In genomic region chr12:56157201-56158028, GRCh38 we compare ENCODE assay signal across 8 cellular contexts. TPM values are rescaled to one million over a fixed set of nuclear protein-coding genes. Genes with fewer than 3 reads are reported as not detected.
DNase-seq lines count a peak whose midpoint lies in the region; ATAC-seq and TF ChIP-seq lines count a peak whose summit lies in the region.

No MANE protein-coding gene starts in this region.

- H3K27me3 ChIP-seq in GM06990 (replicated peaks; ENCODE audit: control insufficient read depth, insufficient read depth, low read length) = no peaks in the 10 kb centered on the region
- H3K27me3 ChIP-seq in parathyroid adenoma (ENCODE audit: control insufficient read depth, insufficient read depth, low read length) = no peaks in the 10 kb centered on the region

- peak overlapping the region; percentile 85 for H2AFZ ChIP-seq in parathyroid adenoma

- intact Hi-C loops in cardiac septum (cut with DNase I) = loop anchor here (2.0 kb wide), 3 partner anchors 31 to 39 kb away; partner anchors contain the start of genes SMARCC2 and ZC3H10

- DNase-seq in GM06990 (ENCODE audit: extremely low read depth, insufficient read length) = peak; percentile 80
- DNase-seq in NCI-H1105 (lab: John Stamatoyannopoulos, UW) = peak; percentile 64
- DNase-seq in SKM-1 (lab: John Stamatoyannopoulos, UW; ENCODE audit: unreplicated experiment) = peak; percentile 50
- DNase-seq in activated naive CD8-positive, alpha-beta T cell treated with anti-CD3 and anti-CD28 coated beads, Interleukin-2, amount 50 U/mL, for 24 hours = peak; percentile 55
- peak; percentile 80 for DNase-seq in cardiac septum (ENCODE audit: low spot score)

- H3K4me3 ChIP-seq in GM06990 (replicated peaks; ENCODE audit: low read depth, low read length) = peak overlapping the region; percentile 63
- peak overlapping the region; percentile 100 for H3K4me3 ChIP-seq in parathyroid adenoma (ENCODE audit: low read depth, low read length)
- H3K4me3 ChIP-seq in urinary bladder (ENCODE audit: low read depth, low read length) = peak overlapping the region; percentile 21

- no peaks in the 10 kb centered on the region for H3K9me3 ChIP-seq in parathyroid adenoma (ENCODE audit: control insufficient read depth, low read length)

- H3K4me1 Mint-ChIP-seq in activated naive CD8-positive, alpha-beta T cell treated with anti-CD3 and anti-CD28 coated beads, Interleukin-2, amount 50 U/mL, for 24 hours = peaks cover 56% of the 10 kb centered on the region

- TF ChIP-seq CTCF in GM06990 (IDR thresholded peaks at IDR 0.05; ENCODE audit: insufficient read depth, low read length, poor library complexity, severe bottlenecking) = peak; percentile 66
- TF ChIP-seq CTCF in parathyroid adenoma (IDR thresholded peaks at IDR 0.05) = peak; percentile 85

- peak overlapping the region; percentile 5 for H3K9ac ChIP-seq in parathyroid adenoma

- H3K4me1 ChIP-seq in parathyroid adenoma (peaks cover 32% of the 10 kb centered on the region), urinary bladder (ENCODE audit: insufficient read depth) (peaks cover 1% of the 10 kb centered on the region)

- H3K27ac ChIP-seq in parathyroid adenoma (peak overlapping the region; percentile 99), urinary bladder (ENCODE audit: low read depth) (peak overlapping the region; percentile 85)

- H3K9me3 Mint-ChIP-seq in activated naive CD8-positive, alpha-beta T cell treated with anti-CD3 and anti-CD28 coated beads, Interleukin-2, amount 50 U/mL, for 24 hours = no peaks in the 10 kb centered on the region

- peak; percentile 25 for ATAC-seq in HG02588 (IDR thresholded peaks at IDR 0.05; ENCODE audit: unreplicated experiment)
- peak; percentile 22 for ATAC-seq in activated naive CD8-positive, alpha-beta T cell treated with anti-CD3 and anti-CD28 coated beads, Interleukin-2, amount 50 U/mL, for 24 hours

- H3K4me3 Mint-ChIP-seq in activated naive CD8-positive, alpha-beta T cell treated with anti-CD3 and anti-CD28 coated beads, Interleukin-2, amount 50 U/mL, for 24 hours = peak overlapping the region; percentile 96

- H3K27me3 Mint-ChIP-seq in activated naive CD8-positive, alpha-beta T cell treated with anti-CD3 and anti-CD28 coated beads, Interleukin-2, amount 50 U/mL, for 24 hours = no peaks in the 10 kb centered on the region

- H3K36me3 Mint-ChIP-seq in activated naive CD8-positive, alpha-beta T cell treated with anti-CD3 and anti-CD28 coated beads, Interleukin-2, amount 50 U/mL, for 24 hours (ENCODE audit: low read depth) = peaks cover 41% of the 10 kb centered on the region

- peaks cover 22% of the 10 kb centered on the region for H3K79me2 ChIP-seq in parathyroid adenoma

- H3K4me2 ChIP-seq in parathyroid adenoma (ENCODE audit: low read length) = peak overlapping the region; percentile 80

- H3K27ac Mint-ChIP-seq in activated naive CD8-positive, alpha-beta T cell treated with anti-CD3 and anti-CD28 coated beads, Interleukin-2, amount 50 U/mL, for 24 hours = peak overlapping the region; percentile 96

- WGBS in urinary bladder = 3% methylated on average over 45 of the region's 45 CpGs

- peaks cover 26% of the 10 kb centered on the region for H3K36me3 ChIP-seq in GM06990 (ENCODE audit: control insufficient read depth, insufficient read depth, low read length)
- H3K36me3 ChIP-seq in parathyroid adenoma (ENCODE audit: control insufficient read depth, insufficient read depth, low read length) = no peaks in the 10 kb centered on the region
- H3K36me3 ChIP-seq in urinary bladder (ENCODE audit: insufficient read depth) = peaks cover 3% of the 10 kb centered on the region

RNA-seq across cellular contexts. Expression of gene MYL6, which starts 0.7 kb away (rescaled TPM):
- total RNA-seq in cardiac septum = 792 TPM
- 2,133 TPM for total RNA-seq in urinary bladder
- polyA plus RNA-seq in urinary bladder = 7,162 TPM

RNA-seq across cellular contexts. Expression of gene MYL6B, which starts 5.0 kb away (rescaled TPM):
- total RNA-seq in cardiac septum = 37.6 TPM
- 65.3 TPM for total RNA-seq in urinary bladder
- 32.4 TPM for polyA plus RNA-seq in urinary bladder

RNA-seq across cellular contexts. Expression of gene ESYT1, which starts 29.3 kb away (rescaled TPM):
- total RNA-seq in cardiac septum = 36.2 TPM
- total RNA-seq in urinary bladder = 85.1 TPM
- 116 TPM for polyA plus RNA-seq in urinary bladder

RNA-seq across cellular contexts. Expression of gene SMARCC2, which starts 31.9 kb away (rescaled TPM):
- total RNA-seq in cardiac septum (71.5 TPM), urinary bladder (51.1 TPM)
- polyA plus RNA-seq in urinary bladder = 68.8 TPM

RNA-seq across cellular contexts. Expression of gene ZC3H10, which starts 39.3 kb away (rescaled TPM):
- total RNA-seq in cardiac septum (6.0 TPM), urinary bladder (4.6 TPM)
- 4.9 TPM for polyA plus RNA-seq in urinary bladder

Comparison
In these comparisons a context has a peak if more than half of its experiments do, and no peak if none do; other contexts are left out.
1. Peak in every context shown above with its lines: DNase-seq, ATAC-seq, H3K4me3 ChIP-seq and H3K27ac ChIP-seq.
2. H3K4me3 ChIP-seq: peak in every context shown above with its lines; median percentile 100 in parathyroid adenoma; 63 in GM06990; 21 in urinary bladder.